ENCODE assay signal across 1 cellular context in the genomic region with DNA sequence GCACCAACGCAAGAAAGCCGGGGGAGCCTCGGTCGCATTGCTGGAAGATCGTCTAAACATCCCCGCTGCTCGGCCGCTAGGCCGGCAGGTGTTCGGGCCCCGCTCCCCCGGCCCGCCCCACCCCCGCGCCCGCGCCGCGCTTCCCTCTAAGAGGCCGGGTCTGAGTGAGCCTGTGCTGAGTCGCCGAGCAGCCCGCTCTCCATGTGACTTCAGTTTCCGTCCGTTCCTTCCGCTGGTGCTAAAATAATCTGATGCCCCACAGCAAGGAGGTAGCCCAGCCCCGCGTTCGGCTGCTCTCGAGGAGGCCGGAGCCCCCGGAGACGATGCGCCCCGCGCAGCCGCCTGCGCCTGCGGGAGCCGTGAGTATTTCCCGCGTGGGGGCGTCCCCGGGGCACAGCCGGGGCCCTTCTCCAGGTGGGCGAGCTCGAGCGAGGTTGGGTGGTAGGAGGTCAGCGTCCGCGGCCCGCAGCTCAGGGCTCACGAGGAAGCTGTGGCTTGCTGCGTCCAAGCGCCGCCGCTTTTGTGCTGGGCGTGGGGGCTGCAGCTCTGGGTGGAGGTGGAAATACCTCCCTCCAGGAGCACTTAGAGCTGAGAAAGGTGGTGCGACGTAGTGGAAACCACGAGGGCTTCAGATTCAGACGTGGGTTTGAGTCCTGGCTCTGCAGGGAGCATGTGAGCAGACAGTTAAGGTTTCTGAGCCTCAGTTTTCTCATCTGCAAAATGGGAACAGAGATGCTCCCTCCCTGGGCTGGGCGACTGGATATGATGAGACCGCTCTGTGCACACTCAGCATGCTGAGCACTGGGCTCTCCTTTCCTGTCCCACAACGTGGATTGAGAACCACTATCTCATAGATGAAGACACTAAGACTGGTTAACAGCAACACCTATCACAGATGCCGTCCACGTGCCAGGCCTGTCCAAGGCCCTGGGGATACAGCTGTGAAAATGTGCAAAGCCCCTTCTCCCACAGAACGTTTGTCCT.
TF ChIP-seq lines count a peak whose summit lies in the region.

A gene (plus strand): TSS at position 178 of the 984 bp plus-strand sequence. CDS start 14,846 bp downstream, outside the sequence.

TF ChIP-seq in K562, 482 proteins besides CTCF, POLR2A, EP300 and RAD21 (continued from another document and continues in another):
- TF ChIP-seq ESRRA (IDR thresholded peaks at IDR 0.05; ENCODE audit: borderline replicate concordance, low read depth) (peak; percentile 56; the same call in 1 of the 2 replicates), ZNF23 (CRISPR knock-in tag; IDR thresholded peaks at IDR 0.05) (no peak), LCOR (CRISPR knock-in tag; IDR thresholded peaks at IDR 0.05) (peak; percentile 82), TBL1XR1 (IDR thresholded peaks at IDR 0.05; ENCODE audit: low read length in 2 of 2) (no peak), SAFB (IDR thresholded peaks at IDR 0.05; ENCODE audit: borderline replicate concordance, low read depth, low read length) (peak; percentile 92), HDGF (IDR thresholded peaks at IDR 0.05) (peak; percentile 93), RBM22 (IDR thresholded peaks at IDR 0.05; ENCODE audit: low read depth, low read length, poor library complexity, severe bottlenecking) (peak; percentile 66), EP400 (IDR thresholded peaks at IDR 0.05) (peak; percentile 60), KDM1A (IDR thresholded peaks at IDR 0.05) (peak; percentile 95 to 98), CREM (IDR thresholded peaks at IDR 0.05; ENCODE audit: low read depth) (0 out of 2 replicates have a peak, but pooled peaks have one; percentile 16), HNRNPLL (IDR thresholded peaks at IDR 0.05; ENCODE audit: low read depth, low read length, poor library complexity, severe bottlenecking) (peak; percentile 31), ETV1 (tag; conservative IDR thresholded peaks at IDR 0.05; ENCODE audit: low read depth) (peak; percentile 73), FOXK2 (conservative IDR thresholded peaks at IDR 0.05 in 1 of 2, IDR thresholded peaks at IDR 0.05 in 1 of 2; ENCODE audit: low read depth in 2 of 2) (no peak), POLR2AphosphoS2 (IDR thresholded peaks at IDR 0.05; ENCODE audit: low read length) (no peak), CC2D1A (IDR thresholded peaks at IDR 0.05) (peak; percentile 62; the same call in 1 of the 2 replicates), RBM25 (IDR thresholded peaks at IDR 0.05; ENCODE audit: low read depth, low read length, severe bottlenecking) (peak; percentile 99), ZKSCAN1 (IDR thresholded peaks at IDR 0.05; ENCODE audit: low read depth, low read length) (0 out of 2 replicates have a peak, but pooled peaks have one; percentile 29), ZNF197 (CRISPR knock-in tag; IDR thresholded peaks at IDR 0.05; ENCODE audit: low read depth) (peak; percentile 30; the same call in 1 of the 2 replicates), NFXL1 (CRISPR knock-in tag; IDR thresholded peaks at IDR 0.05) (no peak), YY1 (IDR thresholded peaks at IDR 0.05; ENCODE audit: borderline replicate concordance in 1 of 3, control insufficient read depth in 1 of 3, extremely low read depth in 1 of 3, insufficient read depth in 3 of 3, insufficient read length in 1 of 3, insufficient replicate concordance in 2 of 3, low read depth in 1 of 3, low read length in 2 of 3) (peak in 2 of 3 experiments; percentile 47 to 51), KLF6 (CRISPR knock-in tag; IDR thresholded peaks at IDR 0.05; ENCODE audit: borderline replicate concordance) (no peak), CREBBP (IDR thresholded peaks at IDR 0.05; ENCODE audit: low read depth, low read length) (no peak), CCNT2 (IDR thresholded peaks at IDR 0.05; ENCODE audit: borderline replicate concordance, extremely low read depth, insufficient read length, low read depth, low read length) (peak; percentile 28), KAT7 (CRISPR knock-in tag; IDR thresholded peaks at IDR 0.05; ENCODE audit: borderline replicate concordance) (no peak), MYC (IDR thresholded peaks at IDR 0.05; ENCODE audit: low read depth, low read length) (peak; percentile 81), MYC (CRISPR knock-in tag; IDR thresholded peaks at IDR 0.05; ENCODE audit: borderline replicate concordance, low read depth) (peak; percentile 25; the same call in 1 of the 2 replicates), PCBP1 (IDR thresholded peaks at IDR 0.05; ENCODE audit: low read depth, low read length, poor library complexity, severe bottlenecking) (peak; percentile 69)
- TF ChIP-seq, protein P1, sequence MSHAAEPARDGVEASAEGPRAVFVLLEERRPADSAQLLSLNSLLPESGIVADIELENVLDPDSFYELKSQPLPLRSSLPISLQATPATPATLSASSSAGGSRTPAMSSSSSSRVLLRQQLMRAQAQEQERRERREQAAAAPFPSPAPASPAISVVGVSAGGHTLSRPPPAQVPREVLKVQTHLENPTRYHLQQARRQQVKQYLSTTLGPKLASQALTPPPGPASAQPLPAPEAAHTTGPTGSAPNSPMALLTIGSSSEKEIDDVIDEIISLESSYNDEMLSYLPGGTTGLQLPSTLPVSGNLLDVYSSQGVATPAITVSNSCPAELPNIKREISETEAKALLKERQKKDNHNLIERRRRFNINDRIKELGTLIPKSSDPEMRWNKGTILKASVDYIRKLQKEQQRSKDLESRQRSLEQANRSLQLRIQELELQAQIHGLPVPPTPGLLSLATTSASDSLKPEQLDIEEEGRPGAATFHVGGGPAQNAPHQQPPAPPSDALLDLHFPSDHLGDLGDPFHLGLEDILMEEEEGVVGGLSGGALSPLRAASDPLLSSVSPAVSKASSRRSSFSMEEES (CRISPR knock-in tag; IDR thresholded peaks at IDR 0.05) = no peak
- TF ChIP-seq, protein P2, sequence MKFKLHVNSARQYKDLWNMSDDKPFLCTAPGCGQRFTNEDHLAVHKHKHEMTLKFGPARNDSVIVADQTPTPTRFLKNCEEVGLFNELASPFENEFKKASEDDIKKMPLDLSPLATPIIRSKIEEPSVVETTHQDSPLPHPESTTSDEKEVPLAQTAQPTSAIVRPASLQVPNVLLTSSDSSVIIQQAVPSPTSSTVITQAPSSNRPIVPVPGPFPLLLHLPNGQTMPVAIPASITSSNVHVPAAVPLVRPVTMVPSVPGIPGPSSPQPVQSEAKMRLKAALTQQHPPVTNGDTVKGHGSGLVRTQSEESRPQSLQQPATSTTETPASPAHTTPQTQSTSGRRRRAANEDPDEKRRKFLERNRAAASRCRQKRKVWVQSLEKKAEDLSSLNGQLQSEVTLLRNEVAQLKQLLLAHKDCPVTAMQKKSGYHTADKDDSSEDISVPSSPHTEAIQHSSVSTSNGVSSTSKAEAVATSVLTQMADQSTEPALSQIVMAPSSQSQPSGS (CRISPR knock-in tag; IDR thresholded peaks at IDR 0.05) = no peak
- TF ChIP-seq, protein P3, sequence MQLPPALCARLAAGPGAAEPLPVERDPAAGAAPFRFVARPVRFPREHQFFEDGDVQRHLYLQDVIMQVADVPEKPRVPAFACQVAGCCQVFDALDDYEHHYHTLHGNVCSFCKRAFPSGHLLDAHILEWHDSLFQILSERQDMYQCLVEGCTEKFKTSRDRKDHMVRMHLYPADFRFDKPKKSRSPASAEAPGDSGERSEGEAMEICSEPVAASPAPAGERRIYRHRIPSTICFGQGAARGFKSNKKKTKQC (CRISPR knock-in tag; IDR thresholded peaks at IDR 0.05) = 0 out of 2 replicates have a peak, but pooled peaks have one; percentile 45
- TF ChIP-seq, protein P4, sequence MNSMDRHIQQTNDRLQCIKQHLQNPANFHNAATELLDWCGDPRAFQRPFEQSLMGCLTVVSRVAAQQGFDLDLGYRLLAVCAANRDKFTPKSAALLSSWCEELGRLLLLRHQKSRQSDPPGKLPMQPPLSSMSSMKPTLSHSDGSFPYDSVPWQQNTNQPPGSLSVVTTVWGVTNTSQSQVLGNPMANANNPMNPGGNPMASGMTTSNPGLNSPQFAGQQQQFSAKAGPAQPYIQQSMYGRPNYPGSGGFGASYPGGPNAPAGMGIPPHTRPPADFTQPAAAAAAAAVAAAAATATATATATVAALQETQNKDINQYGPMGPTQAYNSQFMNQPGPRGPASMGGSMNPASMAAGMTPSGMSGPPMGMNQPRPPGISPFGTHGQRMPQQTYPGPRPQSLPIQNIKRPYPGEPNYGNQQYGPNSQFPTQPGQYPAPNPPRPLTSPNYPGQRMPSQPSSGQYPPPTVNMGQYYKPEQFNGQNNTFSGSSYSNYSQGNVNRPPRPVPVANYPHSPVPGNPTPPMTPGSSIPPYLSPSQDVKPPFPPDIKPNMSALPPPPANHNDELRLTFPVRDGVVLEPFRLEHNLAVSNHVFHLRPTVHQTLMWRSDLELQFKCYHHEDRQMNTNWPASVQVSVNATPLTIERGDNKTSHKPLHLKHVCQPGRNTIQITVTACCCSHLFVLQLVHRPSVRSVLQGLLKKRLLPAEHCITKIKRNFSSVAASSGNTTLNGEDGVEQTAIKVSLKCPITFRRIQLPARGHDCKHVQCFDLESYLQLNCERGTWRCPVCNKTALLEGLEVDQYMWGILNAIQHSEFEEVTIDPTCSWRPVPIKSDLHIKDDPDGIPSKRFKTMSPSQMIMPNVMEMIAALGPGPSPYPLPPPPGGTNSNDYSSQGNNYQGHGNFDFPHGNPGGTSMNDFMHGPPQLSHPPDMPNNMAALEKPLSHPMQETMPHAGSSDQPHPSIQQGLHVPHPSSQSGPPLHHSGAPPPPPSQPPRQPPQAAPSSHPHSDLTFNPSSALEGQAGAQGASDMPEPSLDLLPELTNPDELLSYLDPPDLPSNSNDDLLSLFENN (IDR thresholded peaks at IDR 0.05; ENCODE audit: low read depth in 2 of 2, low read length in 2 of 2) = no peak
- TF ChIP-seq, protein P5, sequence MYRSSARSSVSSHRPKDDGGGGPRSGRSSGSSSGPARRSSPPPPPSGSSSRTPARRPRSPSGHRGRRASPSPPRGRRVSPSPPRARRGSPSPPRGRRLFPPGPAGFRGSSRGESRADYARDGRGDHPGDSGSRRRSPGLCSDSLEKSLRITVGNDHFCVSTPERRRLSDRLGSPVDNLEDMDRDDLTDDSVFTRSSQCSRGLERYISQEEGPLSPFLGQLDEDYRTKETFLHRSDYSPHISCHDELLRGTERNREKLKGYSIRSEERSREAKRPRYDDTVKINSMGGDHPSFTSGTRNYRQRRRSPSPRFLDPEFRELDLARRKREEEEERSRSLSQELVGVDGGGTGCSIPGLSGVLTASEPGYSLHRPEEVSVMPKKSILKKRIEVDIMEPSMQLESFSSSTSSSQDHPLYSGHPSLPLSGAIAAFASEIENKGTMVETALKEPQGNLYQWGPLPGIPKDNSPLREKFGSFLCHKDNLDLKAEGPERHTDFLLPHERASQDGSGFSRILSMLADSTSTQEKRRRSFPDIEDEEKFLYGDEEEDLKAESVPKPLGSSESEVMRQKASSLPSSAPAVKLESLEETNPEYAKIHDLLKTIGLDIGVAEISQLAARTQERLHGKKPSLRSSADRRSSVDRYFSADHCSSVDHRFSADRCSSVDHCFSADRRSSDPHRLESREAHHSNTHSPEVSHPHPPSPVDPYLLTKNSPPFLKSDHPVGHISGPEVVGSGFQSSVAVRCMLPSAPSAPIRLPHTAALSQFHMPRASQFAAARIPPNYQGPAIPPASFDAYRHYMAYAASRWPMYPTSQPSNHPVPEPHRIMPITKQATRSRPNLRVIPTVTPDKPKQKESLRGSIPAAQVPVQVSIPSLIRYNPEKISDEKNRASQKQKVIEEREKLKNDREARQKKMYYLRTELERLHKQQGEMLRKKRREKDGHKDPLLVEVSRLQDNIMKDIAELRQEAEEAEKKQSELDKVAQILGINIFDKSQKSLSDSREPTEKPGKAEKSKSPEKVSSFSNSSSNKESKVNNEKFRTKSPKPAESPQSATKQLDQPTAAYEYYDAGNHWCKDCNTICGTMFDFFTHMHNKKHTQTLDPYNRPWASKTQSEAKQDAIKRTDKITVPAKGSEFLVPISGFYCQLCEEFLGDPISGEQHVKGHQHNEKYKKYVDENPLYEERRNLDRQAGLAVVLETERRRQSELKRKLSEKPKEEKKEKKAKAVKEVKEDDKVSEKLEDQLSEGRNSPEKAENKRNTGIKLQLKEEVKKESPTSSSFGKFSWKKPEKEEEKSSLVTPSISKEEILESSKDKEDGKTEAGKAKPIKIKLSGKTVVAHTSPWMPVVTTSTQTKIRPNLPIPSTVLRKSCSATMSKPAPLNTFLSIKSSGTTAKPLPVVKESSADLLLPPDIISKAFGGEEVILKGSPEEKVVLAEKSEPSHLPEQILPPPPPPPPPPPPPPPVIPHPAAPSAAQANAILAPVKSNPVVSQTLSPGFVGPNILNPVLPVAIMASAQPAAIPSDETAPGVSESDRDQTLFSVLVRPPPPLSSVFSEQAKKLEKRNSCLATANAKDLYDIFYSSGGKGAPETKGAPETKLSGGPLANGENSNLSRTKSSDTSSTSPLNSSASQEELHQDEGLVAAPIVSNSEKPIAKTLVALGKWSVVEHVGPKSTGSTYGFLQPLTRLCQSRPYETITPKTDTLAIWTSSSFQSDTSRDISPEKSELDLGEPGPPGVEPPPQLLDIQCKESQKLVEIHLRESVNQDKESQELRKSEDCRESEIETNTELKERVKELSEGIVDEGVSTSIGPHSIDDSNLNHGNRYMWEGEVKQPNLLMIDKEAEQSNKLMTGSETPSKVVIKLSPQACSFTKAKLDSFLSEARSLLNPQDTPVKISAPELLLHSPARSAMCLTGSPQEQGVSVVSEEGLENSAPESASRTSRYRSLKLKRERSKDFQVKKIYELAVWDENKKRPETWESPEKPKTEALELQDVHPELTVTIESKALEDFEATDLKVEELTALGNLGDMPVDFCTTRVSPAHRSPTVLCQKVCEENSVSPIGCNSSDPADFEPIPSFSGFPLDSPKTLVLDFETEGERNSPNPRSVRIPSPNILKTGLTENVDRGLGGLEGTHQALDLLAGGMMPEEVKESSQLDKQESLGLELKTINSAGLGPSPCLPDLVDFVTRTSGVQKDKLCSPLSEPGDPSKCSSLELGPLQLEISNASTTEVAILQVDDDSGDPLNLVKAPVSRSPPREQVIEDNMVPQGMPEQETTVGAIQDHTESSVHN (IDR thresholded peaks at IDR 0.05; ENCODE audit: borderline replicate concordance in 1 of 2, low read depth in 1 of 2) = no peak
- TF ChIP-seq, protein P6, sequence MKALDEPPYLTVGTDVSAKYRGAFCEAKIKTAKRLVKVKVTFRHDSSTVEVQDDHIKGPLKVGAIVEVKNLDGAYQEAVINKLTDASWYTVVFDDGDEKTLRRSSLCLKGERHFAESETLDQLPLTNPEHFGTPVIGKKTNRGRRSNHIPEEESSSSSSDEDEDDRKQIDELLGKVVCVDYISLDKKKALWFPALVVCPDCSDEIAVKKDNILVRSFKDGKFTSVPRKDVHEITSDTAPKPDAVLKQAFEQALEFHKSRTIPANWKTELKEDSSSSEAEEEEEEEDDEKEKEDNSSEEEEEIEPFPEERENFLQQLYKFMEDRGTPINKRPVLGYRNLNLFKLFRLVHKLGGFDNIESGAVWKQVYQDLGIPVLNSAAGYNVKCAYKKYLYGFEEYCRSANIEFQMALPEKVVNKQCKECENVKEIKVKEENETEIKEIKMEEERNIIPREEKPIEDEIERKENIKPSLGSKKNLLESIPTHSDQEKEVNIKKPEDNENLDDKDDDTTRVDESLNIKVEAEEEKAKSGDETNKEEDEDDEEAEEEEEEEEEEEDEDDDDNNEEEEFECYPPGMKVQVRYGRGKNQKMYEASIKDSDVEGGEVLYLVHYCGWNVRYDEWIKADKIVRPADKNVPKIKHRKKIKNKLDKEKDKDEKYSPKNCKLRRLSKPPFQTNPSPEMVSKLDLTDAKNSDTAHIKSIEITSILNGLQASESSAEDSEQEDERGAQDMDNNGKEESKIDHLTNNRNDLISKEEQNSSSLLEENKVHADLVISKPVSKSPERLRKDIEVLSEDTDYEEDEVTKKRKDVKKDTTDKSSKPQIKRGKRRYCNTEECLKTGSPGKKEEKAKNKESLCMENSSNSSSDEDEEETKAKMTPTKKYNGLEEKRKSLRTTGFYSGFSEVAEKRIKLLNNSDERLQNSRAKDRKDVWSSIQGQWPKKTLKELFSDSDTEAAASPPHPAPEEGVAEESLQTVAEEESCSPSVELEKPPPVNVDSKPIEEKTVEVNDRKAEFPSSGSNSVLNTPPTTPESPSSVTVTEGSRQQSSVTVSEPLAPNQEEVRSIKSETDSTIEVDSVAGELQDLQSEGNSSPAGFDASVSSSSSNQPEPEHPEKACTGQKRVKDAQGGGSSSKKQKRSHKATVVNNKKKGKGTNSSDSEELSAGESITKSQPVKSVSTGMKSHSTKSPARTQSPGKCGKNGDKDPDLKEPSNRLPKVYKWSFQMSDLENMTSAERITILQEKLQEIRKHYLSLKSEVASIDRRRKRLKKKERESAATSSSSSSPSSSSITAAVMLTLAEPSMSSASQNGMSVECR (CRISPR knock-in tag; IDR thresholded peaks at IDR 0.05) = peak; percentile 52; the same call in 1 of the 2 replicates
